In genomic region chr3:1710663-1711062, GRCh38 we compare ENCODE assay signal across 36 cellular contexts.
"Had no signal": no experiment of that assay in that cellular context is flagged by ENCODE, and none has a peak within 500 bp of the region (broad histone marks: within the 10 kb centered on the region; RNA-seq: fewer than 3 reads in every experiment).

No MANE protein-coding gene starts in this region.

- H3K9me3 Mint-ChIP-seq: T-helper 1 cell treated with Interleukin-12 subunit alpha and Interleukin-12 subunit beta and Interleukin-4 antibody, amounts not matched to agents 30 μg/mL and 1 μg/mL, for 36 hours had no signal

- H3K27ac Mint-ChIP-seq: activated B cell treated with CpG ODN at 0.5 μM for 24 hours; activated CD4-positive, alpha-beta T cell treated with anti-CD3 and anti-CD28 coated beads for 36 hours; activated CD4-positive, alpha-beta T cell treated with anti-CD3 and anti-CD28 coated beads, Interleukin-2, amount 10 ng/mL, durations not matched to agents 7 days and 5 days; activated CD8-positive, alpha-beta T cell treated with anti-CD3 and anti-CD28 coated beads for 36 hours; activated naive CD4-positive, alpha-beta T cell treated with anti-CD3 and anti-CD28 coated beads for 36 hours; activated naive CD4-positive, alpha-beta T cell treated with anti-CD3 and anti-CD28 coated beads, Interleukin-2, amount 50 U/mL, for 72 hours; activated naive CD8-positive, alpha-beta T cell treated with anti-CD3 and anti-CD28 coated beads for 36 hours; activated T-cell treated with anti-CD3 and anti-CD28 coated beads, Interleukin-2, amount 50 U/mL, for 72 hours; activated T-helper 1 cell treated with anti-CD3 and anti-CD28 coated beads, Interleukin-12 subunit alpha, Interleukin-12 subunit beta, Interleukin-2, Interleukin-4 antibody, amounts not matched to agents 30 ng/mL and 10 ng/mL and 1 ng/mL, durations not matched to agents 14 hours and 24 hours and 36 hours; activated T-helper 17 cell treated with anti-CD3 and anti-CD28 coated beads, Interleukin-2, amount 50 U/mL, for 72 hours; T-helper 1 cell treated with Interleukin-12 subunit alpha and Interleukin-12 subunit beta and Interleukin-4 antibody, amounts not matched to agents 30 μg/mL and 1 μg/mL, for 36 hours; T-helper 2 cell treated with Interferon-gamma antibody and Interleukin-4, amounts not matched to agents 5 μg/mL and 100 μg/mL, for 36 hours had no signal

- H3K36me3 ChIP-seq: adrenal gland, brain microvascular endothelial cell, breast epithelium had no signal

- H3K4me3 ChIP-seq: adrenal gland, body of pancreas, breast epithelium had no signal

- ATAC-seq: activated CD4-positive, alpha-beta T cell treated with anti-CD3 and anti-CD28 coated beads for 36 hours; activated CD4-positive, CD25-positive, alpha-beta regulatory T cell treated with anti-CD3 and anti-CD28 coated beads, Interleukin-2, amount 50 U/mL, for 24 hours; activated CD8-positive, alpha-beta T cell treated with anti-CD3 and anti-CD28 coated beads for 36 hours; activated naive CD4-positive, alpha-beta T cell treated with anti-CD3 and anti-CD28 coated beads, Interleukin-2, amount 50 U/mL, for 72 hours; activated T-cell treated with anti-CD3 and anti-CD28 coated beads, Interleukin-2, amount 50 U/mL, for 4 hours; activated T-cell treated with anti-CD3 and anti-CD28 coated beads, Interleukin-2, amount 50 U/mL, for 72 hours; activated T-helper 17 cell treated with anti-CD3 and anti-CD28 coated beads, Interleukin-2, amount 50 U/mL, for 72 hours; body of pancreas had no signal

- H3K27me3 ChIP-seq: adrenal gland, body of pancreas, brain microvascular endothelial cell, breast epithelium had no signal

- H3K4me1 ChIP-seq: adrenal gland, body of pancreas, breast epithelium had no signal

- H3K4me3 Mint-ChIP-seq: activated B cell treated with CpG ODN at 0.5 μM for 24 hours; activated CD4-positive, alpha-beta T cell treated with anti-CD3 and anti-CD28 coated beads for 36 hours; activated CD4-positive, alpha-beta T cell treated with anti-CD3 and anti-CD28 coated beads, Interleukin-2, amount 10 ng/mL, durations not matched to agents 7 days and 5 days; activated CD8-positive, alpha-beta T cell treated with anti-CD3 and anti-CD28 coated beads for 36 hours; activated naive CD4-positive, alpha-beta T cell treated with anti-CD3 and anti-CD28 coated beads for 36 hours; activated naive CD8-positive, alpha-beta T cell treated with anti-CD3 and anti-CD28 coated beads for 36 hours; activated T-cell treated with anti-CD3 and anti-CD28 coated beads, Interleukin-2, amount 50 U/mL, for 4 hours; activated T-cell treated with anti-CD3 and anti-CD28 coated beads, Interleukin-2, amount 50 U/mL, for 72 hours; activated T-helper 1 cell treated with anti-CD3 and anti-CD28 coated beads, Interleukin-12 subunit alpha, Interleukin-12 subunit beta, Interleukin-2, Interleukin-4 antibody, amounts not matched to agents 30 ng/mL and 10 ng/mL and 1 ng/mL, durations not matched to agents 14 hours and 24 hours and 36 hours; activated T-helper 17 cell treated with anti-CD3 and anti-CD28 coated beads, Interleukin-2, amount 50 U/mL, for 72 hours; T-helper 1 cell treated with Interleukin-12 subunit alpha and Interleukin-12 subunit beta and Interleukin-4 antibody, amounts not matched to agents 30 μg/mL and 1 μg/mL, for 36 hours; T-helper 2 cell treated with Interferon-gamma antibody and Interleukin-4, amounts not matched to agents 5 μg/mL and 100 μg/mL, for 36 hours had no signal

- DNase-seq: activated B cell treated with CpG ODN at 0.5 μM for 24 hours; activated CD4-positive, alpha-beta T cell treated with anti-CD3 and anti-CD28 coated beads for 1 hour; activated CD4-positive, alpha-beta T cell treated with anti-CD3 and anti-CD28 coated beads for 36 hours; activated CD4-positive, alpha-beta T cell treated with anti-CD3 and anti-CD28 coated beads for 48 hours; activated CD4-positive, alpha-beta T cell treated with anti-CD3 and anti-CD28 coated beads, Interleukin-2, amount 10 ng/mL, durations not matched to agents 7 days and 5 days; activated CD4-positive, alpha-beta T cell treated with anti-CD3 and anti-CD28 coated beads, Interleukin-2, amount 50 U/mL, for 48 hours; activated CD8-positive, alpha-beta memory T cell treated with anti-CD3 and anti-CD28 coated beads, Interleukin-2, amount 50 U/mL, for 4 hours; activated CD8-positive, alpha-beta T cell treated with anti-CD3 and anti-CD28 coated beads for 36 hours; activated effector memory CD4-positive, alpha-beta T cell treated with anti-CD3 and anti-CD28 coated beads, Interleukin-2, amount 50 U/mL, for 16 hours; activated gamma-delta T cell treated with Interleukin-2 at 50 U/mL for 16 hours; activated naive CD4-positive, alpha-beta T cell; activated naive CD4-positive, alpha-beta T cell treated with anti-CD3 and anti-CD28 coated beads for 36 hours; activated naive CD4-positive, alpha-beta T cell treated with anti-CD3 and anti-CD28 coated beads, Interleukin-2, amount 50 U/mL, for 16 hours; activated naive CD8-positive, alpha-beta T cell treated with anti-CD3 and anti-CD28 coated beads for 36 hours; activated T-cell treated with anti-CD3 and anti-CD28 coated beads for 4 hours; activated T-cell treated with anti-CD3 and anti-CD28 coated beads, Interleukin-2, amount 50 U/mL, for 1 hour; activated T-cell treated with anti-CD3 and anti-CD28 coated beads, Interleukin-2, amount 50 U/mL, for 4 hours; activated T-cell treated with anti-CD3 and anti-CD28 coated beads, Interleukin-2, amount 50 U/mL, for 72 hours; adrenal gland; amniotic stem cell; aorta; body of pancreas; brain microvascular endothelial cell; central memory CD4-positive, alpha-beta T cell; SW 1271; T-helper 1 cell; T-helper 2 cell; T-helper 9 cell had no signal

- H3K9me3 ChIP-seq: adrenal gland, body of pancreas had no signal

- H3K27me3 Mint-ChIP-seq: activated B cell treated with CpG ODN at 0.5 μM for 24 hours; activated CD4-positive, alpha-beta T cell treated with anti-CD3 and anti-CD28 coated beads for 36 hours; activated CD4-positive, alpha-beta T cell treated with anti-CD3 and anti-CD28 coated beads, Interleukin-2, amount 10 ng/mL, durations not matched to agents 7 days and 5 days; activated CD8-positive, alpha-beta T cell treated with anti-CD3 and anti-CD28 coated beads for 36 hours; activated naive CD8-positive, alpha-beta T cell treated with anti-CD3 and anti-CD28 coated beads for 36 hours; activated T-helper 17 cell treated with anti-CD3 and anti-CD28 coated beads, Interleukin-2, amount 50 U/mL, for 72 hours had no signal

- H3K27ac ChIP-seq: adrenal gland, body of pancreas, brain microvascular endothelial cell, breast epithelium, VCaP had no signal

- H3K36me3 Mint-ChIP-seq: activated naive CD8-positive, alpha-beta T cell treated with anti-CD3 and anti-CD28 coated beads for 36 hours had no signal

- H3K4me1 Mint-ChIP-seq: activated B cell treated with CpG ODN at 0.5 μM for 24 hours; activated CD4-positive, alpha-beta T cell treated with anti-CD3 and anti-CD28 coated beads for 36 hours; activated CD4-positive, alpha-beta T cell treated with anti-CD3 and anti-CD28 coated beads, Interleukin-2, amount 10 ng/mL, durations not matched to agents 7 days and 5 days; activated naive CD8-positive, alpha-beta T cell treated with anti-CD3 and anti-CD28 coated beads for 36 hours; activated T-helper 17 cell treated with anti-CD3 and anti-CD28 coated beads, Interleukin-2, amount 50 U/mL, for 72 hours had no signal
